ENCODE assay signal across 8 cellular contexts in the genomic region with DNA sequence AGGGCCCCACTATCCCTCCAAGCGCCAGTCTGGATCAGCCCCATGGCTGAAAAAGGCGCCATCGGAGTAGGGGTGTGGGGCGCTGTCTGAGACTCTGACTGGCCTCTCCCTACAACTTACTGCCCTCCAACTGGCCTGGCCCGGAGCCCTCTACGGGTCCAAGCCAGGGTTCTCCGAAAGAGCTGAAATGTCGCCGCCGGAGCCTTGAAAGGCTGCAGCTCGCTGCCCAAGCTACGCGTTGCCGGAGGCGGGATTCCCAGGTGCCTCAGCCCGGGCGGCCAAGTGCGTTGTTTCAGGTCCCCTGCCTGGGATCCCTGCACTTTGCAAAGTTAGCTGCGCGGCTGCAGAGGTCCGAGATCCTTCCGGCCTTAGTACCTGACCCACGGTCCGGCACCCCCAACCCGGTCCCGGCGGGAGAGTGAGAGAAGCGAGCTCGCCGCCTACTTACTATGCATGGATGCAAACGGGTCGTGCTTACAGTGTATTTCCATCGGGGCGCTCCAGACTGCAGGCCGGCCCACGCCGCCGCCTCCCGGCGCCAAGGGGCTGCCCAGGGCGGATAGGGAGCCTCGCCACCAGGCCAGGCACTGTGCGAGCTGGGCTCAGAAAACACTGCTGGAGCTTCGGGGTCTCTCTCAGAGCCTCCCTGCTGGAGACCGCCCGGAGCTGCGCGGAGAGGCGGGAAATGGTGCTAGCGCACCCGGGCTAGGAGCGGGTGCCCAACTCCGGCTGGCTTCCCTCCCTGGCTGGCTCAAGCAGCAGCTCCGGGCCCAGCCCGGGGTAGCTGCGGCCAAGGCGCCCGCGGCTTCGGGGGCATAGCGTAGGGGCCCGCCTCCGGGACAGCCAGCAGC. TPM values are rescaled to one million over a fixed set of nuclear protein-coding genes. Genes with fewer than 3 reads are reported as not detected.
A peak's percentile ranks its signal among the peaks of the same experiment; 100 is the strongest.
DNase-seq lines count a peak whose midpoint lies in the region; ATAC-seq and TF ChIP-seq lines count a peak whose summit lies in the region.

No MANE protein-coding gene starts in this region.

- H3K4me3 ChIP-seq in A673 (ENCODE audit: low read depth, low read length, poor library complexity, severe bottlenecking), result peak overlapping the region; percentile 56
- peak overlapping the region; percentile 72 for H3K4me3 ChIP-seq in GM08714 (ENCODE audit: low read length)

- H3K27me3 Mint-ChIP-seq in T-cell, result peaks cover 67 to 92% of the 10 kb centered on the region in 2 donors

- TF ChIP-seq CTCF in A673 (conservative IDR thresholded peaks at IDR 0.05; ENCODE audit: low read depth, low read length), result no peak

- H3K36me3 Mint-ChIP-seq in T-cell, result no peaks in the 10 kb centered on the region

- intact Hi-C loops in A673 (cut with micrococcal nuclease; ENCODE audit: unreplicated experiment) (loop anchor here (5.0 to 10.0 kb wide), 2 partner anchors 121 to 308 kb away; no protein-coding TSS in a partner anchor), left colon (cut with DNase I, micrococcal nuclease) (no loop called here)

- DNase-seq in A673 (ENCODE audit: low spot score) (peak; percentile 46), T-cell (no peak), islet precursor cell (peak; percentile 60), left colon (no peak), NCI-H2227 treated with DMSO at 0.1 percent for 48 hours (lab: John Stamatoyannopoulos, UW) (no peak), HPDE6-E6E7 (ENCODE audit: extremely low spot score) (no peak), iPS-NIHi11 (ENCODE audit: low spot score) (no peak)

- peak overlapping the region in 1 of 2 donors; percentile 49 for H3K27ac Mint-ChIP-seq in T-cell

- no peaks in the 10 kb centered on the region for H3K36me3 ChIP-seq in A673 (ENCODE audit: insufficient read depth, low read length, poor library complexity, severe bottlenecking)

- H3K4me1 Mint-ChIP-seq in T-cell, result peaks cover 41 to 61% (median 43%) of the 10 kb centered on the region in 3 donors

- BruUV-seq in A673 (replicated peaks; lab: Mats Ljungman, UMichigan), result no TSS peak

- H3K4me3 Mint-ChIP-seq in T-cell, result peak overlapping the region; percentile 58 to 78 (median 75)

- POLR2A ChIA-PET in A673 (lab: Charles Lee; ENCODE audit: low non-redundant PET), result no interaction called here
- POLR2A ChIA-PET in T-cell (lab: Charles Lee), result no interaction called here

- H3K9me3 ChIP-seq in A673 (ENCODE audit: low read depth, low read length, poor library complexity, severe bottlenecking), result no peaks in the 10 kb centered on the region

- peaks cover 9% of the 10 kb centered on the region for H3K27me3 ChIP-seq in A673 (replicated peaks; ENCODE audit: insufficient read depth, low read depth, low read length, poor library complexity)

- CTCF ChIA-PET in A673 (lab: Charles Lee) (interaction anchor here (2.5 kb wide), 1 partner anchor 30 kb away, joined by 6 read pairs; no protein-coding TSS in a partner anchor), T-cell (lab: Charles Lee) (interaction anchor here in 1 of 2 donors (1.8 kb wide), 1 partner anchor 10 kb away, joined by 5 read pairs; no protein-coding TSS in a partner anchor)

- H3K4me1 ChIP-seq in A673 (ENCODE audit: insufficient read depth, low read length, poor library complexity, severe bottlenecking), result no peaks in the 10 kb centered on the region

- no peak for ATAC-seq in T-cell (replicated peaks in 1 of 4)
- ATAC-seq in left colon, result no peak

- H3K27ac ChIP-seq in A673 (ENCODE audit: low read depth, low read length, poor library complexity, severe bottlenecking), result no peak overlapping the region

- no peaks in the 10 kb centered on the region for H3K9me3 Mint-ChIP-seq in T-cell

RNA-seq across cellular contexts. Expression of a gene that starts 7.8 kb away (rescaled TPM):
- total RNA-seq in A673 (2021), result 3.3 and 5.5 TPM in 2 replicates
- 10 to 100 TPM in 1 of 5 donors, 1 to 10 TPM in 4; 1.7 to 12.4 (median 4.4) TPM for total RNA-seq in T-cell
- under 1 TPM; 0.46 to 0.59 TPM for total RNA-seq in left colon

Comparison
In these comparisons a context has a peak if more than half of its experiments do, and no peak if none do; other contexts are left out.
1. DNase-seq: peak in A673 (single experiment) and islet precursor cell (single experiment); none in T-cell (0 of 34), left colon (0 of 2), NCI-H2227 treated with DMSO at 0.1 percent for 48 hours (single experiment), HPDE6-E6E7 (single experiment) and iPS-NIHi11 (single experiment).